Comparison of ENCODE assay signal across 11 cellular contexts in the genomic region with DNA sequence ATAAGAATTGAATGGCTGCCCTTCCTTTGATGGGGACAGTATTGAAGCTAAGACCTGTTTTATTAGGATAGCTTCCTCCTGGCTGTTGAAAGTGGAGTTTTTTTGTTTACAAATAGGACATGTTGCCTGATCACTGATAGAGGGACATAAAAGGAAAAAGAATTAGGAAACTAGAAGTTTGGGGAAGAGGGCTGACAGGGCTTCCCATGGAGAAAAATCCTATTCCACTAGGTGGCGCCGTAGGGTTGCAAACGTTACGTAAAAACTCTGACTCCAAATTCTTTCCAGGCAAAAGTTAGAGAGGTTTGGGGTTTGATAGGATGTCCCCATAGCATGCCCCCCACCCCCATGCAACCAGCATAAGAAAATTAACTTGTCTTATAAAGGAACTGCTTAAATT. TPM values are rescaled to one million over a fixed set of nuclear protein-coding genes. Genes with fewer than 3 reads are reported as not detected.
DNase-seq lines count a peak whose midpoint lies in the region; ATAC-seq and TF ChIP-seq lines count a peak whose summit lies in the region.
"Had no signal": no experiment of that assay in that cellular context is flagged by ENCODE, and none has a peak within 500 bp of the region (broad histone marks: within the 10 kb centered on the region; RNA-seq: fewer than 3 reads in every experiment).

No MANE protein-coding gene starts in this region.

- H3K27ac ChIP-seq in endodermal cell (ENCODE audit: low read depth, low read length) (no peak overlapping the region), upper lobe of right lung (no peak overlapping the region)

- no peak for ATAC-seq in stimulated activated naive CD8-positive, alpha-beta T cell treated with anti-CD3 and anti-CD28 coated beads, Interleukin-15, Interleukin-2, amounts not matched to agents 100 U/mL and 50 U/mL, for 24 hours
- no peak for ATAC-seq in stimulated activated naive CD8-positive, alpha-beta T cell treated with anti-CD3 and anti-CD28 coated beads, Interleukin-15, amount 100 ng/mL, for 72 hours
- no peak for ATAC-seq in upper lobe of right lung

- H3K4me3 Mint-ChIP-seq in stimulated activated naive CD8-positive, alpha-beta T cell treated with anti-CD3 and anti-CD28 coated beads, Interleukin-15, amount 100 ng/mL, for 72 hours: no peak overlapping the region
- H3K4me3 Mint-ChIP-seq in endodermal cell: no peak overlapping the region
- no peak overlapping the region for H3K4me3 Mint-ChIP-seq in activated T-helper 1 cell treated with anti-CD3 and anti-CD28 coated beads, Interleukin-12 subunit alpha, Interleukin-12 subunit beta, Interleukin-2, Interleukin-4 antibody, amounts not matched to agents 30 ng/mL and 10 ng/mL and 1 ng/mL, durations not matched to agents 14 hours and 24 hours and 36 hours

- H3K4me3 ChIP-seq in endodermal cell (ENCODE audit: low read length) (peak overlapping the region; percentile 37), upper lobe of right lung (no peak overlapping the region)
- H3K4me3 ChIP-seq: mucosa of descending colon had no signal

- H3K27me3 ChIP-seq in endodermal cell (ENCODE audit: control insufficient read depth, insufficient read depth, low read length, poor library complexity, severe bottlenecking): no peaks in the 10 kb centered on the region
- H3K27me3 ChIP-seq in upper lobe of right lung: no peaks in the 10 kb centered on the region

- peak; percentile 75 for TF ChIP-seq CTCF in endodermal cell (conservative IDR thresholded peaks at IDR 0.05)
- TF ChIP-seq CTCF in upper lobe of right lung (IDR thresholded peaks at IDR 0.05): peak; percentile 14

- no peaks in the 10 kb centered on the region for H3K27me3 Mint-ChIP-seq in stimulated activated naive CD8-positive, alpha-beta T cell treated with anti-CD3 and anti-CD28 coated beads, Interleukin-15, amount 100 ng/mL, for 72 hours
- peaks cover 18% of the 10 kb centered on the region for H3K27me3 Mint-ChIP-seq in endodermal cell (ENCODE audit: insufficient read depth)
- H3K27me3 Mint-ChIP-seq in activated T-helper 1 cell treated with anti-CD3 and anti-CD28 coated beads, Interleukin-12 subunit alpha, Interleukin-12 subunit beta, Interleukin-2, Interleukin-4 antibody, amounts not matched to agents 30 ng/mL and 10 ng/mL and 1 ng/mL, durations not matched to agents 14 hours and 24 hours and 36 hours (ENCODE audit: insufficient read depth): no peaks in the 10 kb centered on the region

- H3K9me3 ChIP-seq in endodermal cell (ENCODE audit: control insufficient read depth, low read length) (peaks cover 62% of the 10 kb centered on the region), upper lobe of right lung (peaks cover 64% of the 10 kb centered on the region)

- H3K36me3 ChIP-seq in endodermal cell (ENCODE audit: control insufficient read depth, insufficient read depth, low read length) (no peaks in the 10 kb centered on the region), upper lobe of right lung (no peaks in the 10 kb centered on the region)

- H3K9ac ChIP-seq in endodermal cell (ENCODE audit: extremely low read depth, low read length, poor library complexity, severe bottlenecking): no peak overlapping the region

- no peaks in the 10 kb centered on the region for H3K4me1 Mint-ChIP-seq in stimulated activated naive CD8-positive, alpha-beta T cell treated with anti-CD3 and anti-CD28 coated beads, Interleukin-15, amount 100 ng/mL, for 72 hours
- H3K4me1 Mint-ChIP-seq in endodermal cell: no peaks in the 10 kb centered on the region
- H3K4me1 Mint-ChIP-seq in activated T-helper 1 cell treated with anti-CD3 and anti-CD28 coated beads, Interleukin-12 subunit alpha, Interleukin-12 subunit beta, Interleukin-2, Interleukin-4 antibody, amounts not matched to agents 30 ng/mL and 10 ng/mL and 1 ng/mL, durations not matched to agents 14 hours and 24 hours and 36 hours (ENCODE audit: low read depth): no peaks in the 10 kb centered on the region

- peaks cover 50 to 75% of the 10 kb centered on the region in 2 donors for H3K9me3 Mint-ChIP-seq in stimulated activated naive CD8-positive, alpha-beta T cell treated with anti-CD3 and anti-CD28 coated beads, Interleukin-15, amount 100 ng/mL, for 72 hours
- peaks cover 78% of the 10 kb centered on the region for H3K9me3 Mint-ChIP-seq in endodermal cell
- H3K9me3 Mint-ChIP-seq in activated T-helper 1 cell treated with anti-CD3 and anti-CD28 coated beads, Interleukin-12 subunit alpha, Interleukin-12 subunit beta, Interleukin-2, Interleukin-4 antibody, amounts not matched to agents 30 ng/mL and 10 ng/mL and 1 ng/mL, durations not matched to agents 14 hours and 24 hours and 36 hours: peaks cover 74% of the 10 kb centered on the region

- WGBS in endodermal cell (ENCODE audit: insufficient coverage in 1 of 2, insufficient read length in 1 of 2), 2 experiments: 66% methylated on average over 4 of the region's 4 CpGs; no CpG with 5 or more reads in 1 of the 2 experiments

- intact Hi-C loops in upper lobe of right lung (cut with DNase I): no loop called here
- intact Hi-C loops in activated T-helper 1 cell treated with anti-CD3 and anti-CD28 coated beads, Interleukin-12 subunit alpha, Interleukin-12 subunit beta, Interleukin-2, Interleukin-4 antibody, amounts not matched to agents 30 ng/mL and 10 ng/mL and 1 ng/mL, durations not matched to agents 14 hours and 24 hours and 36 hours (cut with micrococcal nuclease): no loop called here

- DNase-seq in stimulated activated naive CD8-positive, alpha-beta T cell treated with anti-CD3 and anti-CD28 coated beads, Interleukin-15, Interleukin-2, amounts not matched to agents 100 U/mL and 50 U/mL, for 24 hours: peak; percentile 43
- DNase-seq in stimulated activated naive CD8-positive, alpha-beta T cell treated with anti-CD3 and anti-CD28 coated beads, Interleukin-15, amount 100 ng/mL, for 72 hours: no peak
- DNase-seq in NCI-H69 (lab: John Stamatoyannopoulos, UW): peak; percentile 45
- peak; percentile 78 for DNase-seq in endodermal cell
- no peak for DNase-seq in upper lobe of right lung
- DNase-seq in activated effector memory CD4-positive, alpha-beta T cell treated with anti-CD3 and anti-CD28 coated beads, Interleukin-2, amount 50 U/mL, for 16 hours: no peak
- DNase-seq in activated T-helper 1 cell treated with anti-CD3 and anti-CD28 coated beads, Interleukin-12 subunit alpha, Interleukin-12 subunit beta, Interleukin-2, Interleukin-4 antibody, amounts not matched to agents 30 ng/mL and 10 ng/mL and 1 ng/mL, durations not matched to agents 14 hours and 24 hours and 36 hours (ENCODE audit: low spot score): no peak
- no peak for DNase-seq in UCSD-AML1 (lab: John Stamatoyannopoulos, UW; ENCODE audit: unreplicated experiment)
- DNase-seq: activated naive CD4-positive, alpha-beta T cell treated with anti-CD3 and anti-CD28 coated beads, Interleukin-2, amount 50 U/mL, for 16 hours; NCI-H2081 treated with DMSO at 0.1 percent for 48 hours had no signal

- peaks cover 6% of the 10 kb centered on the region for H3K36me3 Mint-ChIP-seq in endodermal cell (ENCODE audit: low read depth)
- peaks cover 1% of the 10 kb centered on the region for H3K36me3 Mint-ChIP-seq in activated T-helper 1 cell treated with anti-CD3 and anti-CD28 coated beads, Interleukin-12 subunit alpha, Interleukin-12 subunit beta, Interleukin-2, Interleukin-4 antibody, amounts not matched to agents 30 ng/mL and 10 ng/mL and 1 ng/mL, durations not matched to agents 14 hours and 24 hours and 36 hours (ENCODE audit: low read depth)

- H3K27ac Mint-ChIP-seq in stimulated activated naive CD8-positive, alpha-beta T cell treated with anti-CD3 and anti-CD28 coated beads, Interleukin-15, amount 100 ng/mL, for 72 hours: no peak overlapping the region
- H3K27ac Mint-ChIP-seq in endodermal cell: no peak overlapping the region
- H3K27ac Mint-ChIP-seq in activated T-helper 1 cell treated with anti-CD3 and anti-CD28 coated beads, Interleukin-12 subunit alpha, Interleukin-12 subunit beta, Interleukin-2, Interleukin-4 antibody, amounts not matched to agents 30 ng/mL and 10 ng/mL and 1 ng/mL, durations not matched to agents 14 hours and 24 hours and 36 hours: no peak overlapping the region

- H3K4me1 ChIP-seq in endodermal cell (ENCODE audit: control insufficient read depth, insufficient read depth, low read length) (no peaks in the 10 kb centered on the region), upper lobe of right lung (no peaks in the 10 kb centered on the region)

RNA-seq across cellular contexts. Expression of a gene that starts 11.1 kb away (rescaled TPM):
- total RNA-seq in endodermal cell (10 to 100 TPM; 16.6 to 27.6 TPM), upper lobe of right lung (18.0 TPM)
- polyA plus RNA-seq in endodermal cell (2013, experiment 1 of 2): 26.5 TPM
- polyA plus RNA-seq in endodermal cell (2013, experiment 2 of 2): 24.5 TPM
- 48.5 and 50.3 TPM in 2 replicates for total RNA-seq in activated T-helper 1 cell treated with anti-CD3 and anti-CD28 coated beads, Interleukin-12 subunit alpha, Interleukin-12 subunit beta, Interleukin-2, Interleukin-4 antibody, amounts not matched to agents 30 ng/mL and 10 ng/mL and 1 ng/mL, durations not matched to agents 14 hours and 24 hours and 36 hours

RNA-seq across cellular contexts. Expression of a gene that starts 34.8 kb away (rescaled TPM):
- total RNA-seq in endodermal cell: 100 to 1,000 TPM; 117 to 138 TPM
- polyA plus RNA-seq in endodermal cell (2013, experiment 1 of 2): 151 TPM
- polyA plus RNA-seq in endodermal cell (2013, experiment 2 of 2): 154 TPM
- total RNA-seq in upper lobe of right lung: 80.7 TPM
- total RNA-seq in activated T-helper 1 cell treated with anti-CD3 and anti-CD28 coated beads, Interleukin-12 subunit alpha, Interleukin-12 subunit beta, Interleukin-2, Interleukin-4 antibody, amounts not matched to agents 30 ng/mL and 10 ng/mL and 1 ng/mL, durations not matched to agents 14 hours and 24 hours and 36 hours: 190 and 198 TPM in 2 replicates

RNA-seq across cellular contexts. Expression of a gene that starts 58.7 kb away (rescaled TPM):
- 1 to 10 TPM; 2.6 to 2.7 TPM for total RNA-seq in endodermal cell
- polyA plus RNA-seq in endodermal cell (2013, experiment 1 of 2): 4.1 TPM
- polyA plus RNA-seq in endodermal cell (2013, experiment 2 of 2): 2.8 TPM
- total RNA-seq in upper lobe of right lung: 48.7 TPM
- total RNA-seq in activated T-helper 1 cell treated with anti-CD3 and anti-CD28 coated beads, Interleukin-12 subunit alpha, Interleukin-12 subunit beta, Interleukin-2, Interleukin-4 antibody, amounts not matched to agents 30 ng/mL and 10 ng/mL and 1 ng/mL, durations not matched to agents 14 hours and 24 hours and 36 hours: 9.0 and 10.0 TPM in 2 replicates

Comparison
In these comparisons a context has a peak if more than half of its experiments do, and no peak if none do; other contexts are left out.
1. DNase-seq: peak in stimulated activated naive CD8-positive, alpha-beta T cell treated with anti-CD3 and anti-CD28 coated beads, Interleukin-15, Interleukin-2, amounts not matched to agents 100 U/mL and 50 U/mL, for 24 hours (single experiment), NCI-H69 (single experiment) and endodermal cell (single experiment); none in stimulated activated naive CD8-positive, alpha-beta T cell treated with anti-CD3 and anti-CD28 coated beads, Interleukin-15, amount 100 ng/mL, for 72 hours (0 of 2), upper lobe of right lung (single experiment), activated effector memory CD4-positive, alpha-beta T cell treated with anti-CD3 and anti-CD28 coated beads, Interleukin-2, amount 50 U/mL, for 16 hours (single experiment), activated T-helper 1 cell treated with anti-CD3 and anti-CD28 coated beads, Interleukin-12 subunit alpha, Interleukin-12 subunit beta, Interleukin-2, Interleukin-4 antibody, amounts not matched to agents 30 ng/mL and 10 ng/mL and 1 ng/mL, durations not matched to agents 14 hours and 24 hours and 36 hours (single experiment) and UCSD-AML1 (single experiment).